Comparison of ENCODE assay signal across 24 cellular contexts in the genomic region with DNA sequence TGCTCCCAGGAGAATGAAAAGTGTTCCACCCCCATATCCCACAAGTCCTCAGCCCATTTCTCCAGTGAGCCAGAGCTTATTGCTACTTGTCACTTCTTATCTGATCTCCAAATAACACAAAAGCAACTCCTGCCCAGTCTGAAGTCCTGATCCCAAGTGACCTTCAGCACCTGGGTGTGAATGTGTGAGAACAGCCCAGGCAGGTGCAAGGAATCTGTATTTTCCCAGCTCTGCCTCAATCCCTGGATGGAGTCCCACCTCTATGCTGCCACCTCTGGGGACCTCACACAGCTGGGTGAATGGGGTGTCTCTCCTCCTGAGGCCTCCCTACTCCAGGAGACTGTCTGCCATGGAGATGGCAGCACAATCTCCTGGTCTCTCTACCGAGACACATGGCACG.
DNase-seq lines count a peak whose midpoint lies in the region; ATAC-seq, FAIRE-seq and TF ChIP-seq lines count a peak whose summit lies in the region.
"Had no signal": no experiment of that assay in that cellular context is flagged by ENCODE, and none has a peak within 500 bp of the region (broad histone marks: within the 10 kb centered on the region; RNA-seq: fewer than 3 reads in every experiment).

No MANE protein-coding gene starts in this region.

- H3K36me3 ChIP-seq in Caco-2 (ENCODE audit: control insufficient read depth, insufficient read depth, low read length) (no peaks in the 10 kb centered on the region), colonic mucosa (no peaks in the 10 kb centered on the region), mucosa of descending colon (ENCODE audit: low read depth) (no peaks in the 10 kb centered on the region), small intestine (ENCODE audit: control insufficient read depth in 2 of 2, insufficient read depth in 2 of 2, low read length in 2 of 2) (no peaks in the 10 kb centered on the region)
- H3K36me3 ChIP-seq: BLaER1, SJCRH30 had no signal

- intact Hi-C loops in Caco-2 (cut with micrococcal nuclease; ENCODE audit: unreplicated experiment), result no loop called here
- intact Hi-C loops in colonic mucosa (cut with DNase I), result no loop called here
- intact Hi-C loops in mucosa of descending colon (cut with DNase I, micrococcal nuclease), result no loop called here

- ATAC-seq in mucosa of descending colon, result peak; percentile 87
- ATAC-seq in HG02571 (IDR thresholded peaks at IDR 0.05; ENCODE audit: unreplicated experiment), result no peak
- no peak for ATAC-seq in HG02938 (IDR thresholded peaks at IDR 0.05; ENCODE audit: unreplicated experiment)
- ATAC-seq: K562, PC-3, Right ventricle myocardium inferior had no signal

- no peaks in the 10 kb centered on the region for H3K27me3 Mint-ChIP-seq in Caco-2 (ENCODE audit: insufficient read depth, unreplicated experiment)
- H3K27me3 Mint-ChIP-seq: CD4-positive, CD25-positive, alpha-beta regulatory T cell had no signal

- H3K4me3 Mint-ChIP-seq in Caco-2 (ENCODE audit: unreplicated experiment), result no peak overlapping the region
- H3K4me3 Mint-ChIP-seq: CD4-positive, CD25-positive, alpha-beta regulatory T cell had no signal

- TF ChIP-seq CTCF in Caco-2 (IDR thresholded peaks at IDR 0.05; ENCODE audit: insufficient read depth in 1 of 2, low read depth in 1 of 2, low read length in 1 of 2, severe bottlenecking in 1 of 2, unreplicated experiment in 1 of 2) (no peak), colonic mucosa (IDR thresholded peaks at IDR 0.05) (no peak), mucosa of descending colon (IDR thresholded peaks at IDR 0.05) (no peak)

- no peaks in the 10 kb centered on the region for H3K27me3 ChIP-seq in Caco-2 (replicated peaks; ENCODE audit: control insufficient read depth, insufficient read depth, low read length)
- no peaks in the 10 kb centered on the region for H3K27me3 ChIP-seq in colonic mucosa
- no peaks in the 10 kb centered on the region for H3K27me3 ChIP-seq in small intestine (ENCODE audit: control insufficient read depth in 2 of 2, insufficient read depth in 2 of 2, low read length in 2 of 2)
- H3K27me3 ChIP-seq: BLaER1, SJCRH30 had no signal

- no peak overlapping the region for H3K27ac ChIP-seq in colonic mucosa
- no peak overlapping the region for H3K27ac ChIP-seq in small intestine (ENCODE audit: low read depth in 1 of 2, low read length in 1 of 2)
- H3K27ac ChIP-seq: BLaER1, SJCRH30 had no signal

- 28 to 55% (median 32%) methylated on average over 2 of the region's 2 CpGs for WGBS in small intestine, 3 donors

- H3K9me3 ChIP-seq in Caco-2 (no peaks in the 10 kb centered on the region), colonic mucosa (no peaks in the 10 kb centered on the region), mucosa of descending colon (no peaks in the 10 kb centered on the region), small intestine (ENCODE audit: control insufficient read depth, low read depth) (no peaks in the 10 kb centered on the region)
- H3K9me3 ChIP-seq: BLaER1, SJCRH30 had no signal

- H3K36me3 Mint-ChIP-seq in Caco-2 (ENCODE audit: insufficient read depth, unreplicated experiment), result no peaks in the 10 kb centered on the region
- H3K36me3 Mint-ChIP-seq: CD4-positive, CD25-positive, alpha-beta regulatory T cell had no signal

- CTCF ChIA-PET in Caco-2 (lab: Charles Lee), result no interaction called here

- FAIRE-seq in small intestine (lab: Jason Lieb, UNC), result no peak
- FAIRE-seq: D721Med, H54, K562 had no signal

- H3K4me1 Mint-ChIP-seq in Caco-2 (ENCODE audit: low read depth, unreplicated experiment), result peaks cover 6% of the 10 kb centered on the region
- H3K4me1 Mint-ChIP-seq: CD4-positive, CD25-positive, alpha-beta regulatory T cell had no signal

- BruUV-seq in Caco-2 (replicated peaks; lab: Mats Ljungman, UMichigan), result no TSS peak

- no peaks in the 10 kb centered on the region for H3K9me3 Mint-ChIP-seq in Caco-2 (ENCODE audit: unreplicated experiment)

- H3K4me3 ChIP-seq in Caco-2 (ENCODE audit: low read depth, low read length) (no peak overlapping the region), colonic mucosa (no peak overlapping the region), mucosa of descending colon (no peak overlapping the region), small intestine (ENCODE audit: low read depth in 1 of 2, low read length in 2 of 2) (no peak overlapping the region)
- H3K4me3 ChIP-seq: BLaER1, K562, SJCRH30 had no signal

- H3K9ac ChIP-seq in colonic mucosa (ENCODE audit: low read depth in 2 of 2, low read length in 2 of 2), result no peak overlapping the region
- H3K9ac ChIP-seq: BLaER1 had no signal

- DNase-seq in Caco-2, result peak; percentile 23 to 41
- DNase-seq in colonic mucosa, result peak; percentile 78
- peak in 2 of 3 donors; percentile 53 to 75 for DNase-seq in mucosa of descending colon
- DNase-seq in small intestine, result peak; percentile 94
- no peak for DNase-seq in AG20443 (ENCODE audit: low spot score)
- DNase-seq: CD4-positive, CD25-positive, alpha-beta regulatory T cell; Kasumi-1; MV-4-11; NCI-H1105; NCI-H146; NCI-H2029; NCI-H446 treated with DMSO at 0.1 percent for 48 hours; NCI-H526; NCI-H82; NK-92 treated with Interleukin-12 subunit alpha and Interleukin-12 subunit beta, amount 100 ng/mL, for 24 hours; PC-3; SJCRH30 had no signal

- POLR2A ChIA-PET in Caco-2 (lab: Charles Lee), result interaction anchor here (0.6 kb wide), 1 partner anchor 635 kb away, joined by 3 read pairs; no protein-coding TSS in a partner anchor

- H3K27ac Mint-ChIP-seq in Caco-2 (ENCODE audit: unreplicated experiment), result no peak overlapping the region
- H3K27ac Mint-ChIP-seq: CD4-positive, CD25-positive, alpha-beta regulatory T cell had no signal

- peaks cover 21% of the 10 kb centered on the region for H3K4me1 ChIP-seq in Caco-2
- H3K4me1 ChIP-seq in colonic mucosa, result no peaks in the 10 kb centered on the region
- H3K4me1 ChIP-seq in mucosa of descending colon (ENCODE audit: low read depth), result peaks cover 17% of the 10 kb centered on the region
- peaks cover 2 to 9% of the 10 kb centered on the region in 2 donors for H3K4me1 ChIP-seq in small intestine (ENCODE audit: control insufficient read depth in 2 of 2, insufficient read depth in 1 of 2, low read depth in 1 of 2, low read length in 1 of 2)
- H3K4me1 ChIP-seq: BLaER1, SJCRH30 had no signal
